ENCODE assay signal across 18 cellular contexts in genomic region chr1:43887748-43888147, GRCh38.
"Had no signal": no experiment of that assay in that cellular context is flagged by ENCODE, and none has a peak within 500 bp of the region (broad histone marks: within the 10 kb centered on the region; RNA-seq: fewer than 3 reads in every experiment).

No MANE protein-coding gene starts in this region.

- H3K9me3 Mint-ChIP-seq: activated naive CD4-positive, alpha-beta T cell treated with anti-CD3 and anti-CD28 coated beads, Interleukin-2, amount 50 U/mL, for 72 hours; activated T-cell treated with anti-CD3 and anti-CD28 coated beads, Interleukin-2, amount 50 U/mL, for 4 hours; brain; dendritic cell treated with granulocyte-macrophage colony-stimulating factor and Interleukin-4, amounts not matched to agents 40 ng/mL and 50 ng/mL, for 4 days; nephron progenitor cell; stimulated activated naive CD8-positive, alpha-beta T cell treated with anti-CD3 and anti-CD28 coated beads, Interleukin-15, Interleukin-2, amounts not matched to agents 100 ng/mL and 50 ng/mL, for 24 hours; T-helper 2 cell treated with Interferon-gamma antibody and Interleukin-4, amounts not matched to agents 5 μg/mL and 100 μg/mL, for 36 hours had no signal

- H3K27ac Mint-ChIP-seq: activated naive CD4-positive, alpha-beta T cell treated with anti-CD3 and anti-CD28 coated beads, Interleukin-2, amount 50 U/mL, for 72 hours; brain; dendritic cell treated with granulocyte-macrophage colony-stimulating factor and Interleukin-4, amounts not matched to agents 40 ng/mL and 50 ng/mL, for 4 days; nephron progenitor cell; stimulated activated naive CD8-positive, alpha-beta T cell treated with anti-CD3 and anti-CD28 coated beads, Interleukin-15, Interleukin-2, amounts not matched to agents 100 ng/mL and 50 ng/mL, for 24 hours; T-helper 2 cell treated with Interferon-gamma antibody and Interleukin-4, amounts not matched to agents 5 μg/mL and 100 μg/mL, for 36 hours had no signal

- H3K4me1 ChIP-seq: sigmoid colon had no signal

- H3K4me3 ChIP-seq: left ventricle myocardium inferior, psoas muscle, sigmoid colon, thoracic aorta had no signal

- H3K4me3 Mint-ChIP-seq: activated T-cell treated with anti-CD3 and anti-CD28 coated beads, Interleukin-2, amount 50 U/mL, for 4 hours; brain; dendritic cell treated with granulocyte-macrophage colony-stimulating factor and Interleukin-4, amounts not matched to agents 40 ng/mL and 50 ng/mL, for 4 days; nephron progenitor cell; stimulated activated naive CD8-positive, alpha-beta T cell treated with anti-CD3 and anti-CD28 coated beads, Interleukin-15, Interleukin-2, amounts not matched to agents 100 ng/mL and 50 ng/mL, for 24 hours; T-helper 2 cell treated with Interferon-gamma antibody and Interleukin-4, amounts not matched to agents 5 μg/mL and 100 μg/mL, for 36 hours had no signal

- DNase-seq: activated CD4-positive, alpha-beta T cell treated with anti-CD3 and anti-CD28 coated beads, Interleukin-2, amount 50 U/mL, for 4 hours; activated effector memory CD4-positive, alpha-beta T cell treated with anti-CD3 and anti-CD28 coated beads, Interleukin-2, amount 50 U/mL, for 16 hours; activated T-cell treated with anti-CD3 and anti-CD28 coated beads, Interleukin-2, amount 50 U/mL, for 4 hours; amniotic stem cell; cerebellar nuclear complex; erythroblast; left ventricle myocardium inferior; nephron progenitor cell; psoas muscle; sigmoid colon; stimulated activated CD4-positive, alpha-beta T cell treated with anti-CD3 and anti-CD28 coated beads, Interleukin-2, amount 100 ng/mL, for 48 hours had no signal

- H3K4me1 Mint-ChIP-seq: brain had no signal

- H3K36me3 ChIP-seq: left ventricle myocardium inferior, sigmoid colon, thoracic aorta had no signal

- H3K27ac ChIP-seq: left ventricle myocardium inferior, psoas muscle, sigmoid colon, thoracic aorta had no signal

- H3K27me3 ChIP-seq: sigmoid colon had no signal

- H3K27me3 Mint-ChIP-seq: brain; dendritic cell treated with granulocyte-macrophage colony-stimulating factor and Interleukin-4, amounts not matched to agents 40 ng/mL and 50 ng/mL, for 4 days; stimulated activated naive CD8-positive, alpha-beta T cell treated with anti-CD3 and anti-CD28 coated beads, Interleukin-15, Interleukin-2, amounts not matched to agents 100 ng/mL and 50 ng/mL, for 24 hours had no signal

- H3K9me3 ChIP-seq: left ventricle myocardium inferior, psoas muscle, sigmoid colon, thoracic aorta had no signal

- H3K36me3 Mint-ChIP-seq: activated naive CD4-positive, alpha-beta T cell treated with anti-CD3 and anti-CD28 coated beads, Interleukin-2, amount 50 U/mL, for 72 hours had no signal

- ATAC-seq: activated CD4-positive, CD25-positive, alpha-beta regulatory T cell treated with anti-CD3 and anti-CD28 coated beads, Interleukin-2, amount 50 U/mL, for 24 hours; activated naive CD4-positive, alpha-beta T cell treated with anti-CD3 and anti-CD28 coated beads, Interleukin-2, amount 50 U/mL, for 72 hours; activated T-cell treated with anti-CD3 and anti-CD28 coated beads, Interleukin-2, amount 50 U/mL, for 4 hours had no signal
